In genomic region chr1:45863117-45863670, GRCh38 we compare ENCODE assay signal across 1 cellular context.
TF ChIP-seq lines count a peak whose summit lies in the region.

No MANE protein-coding gene starts in this region.

TF ChIP-seq in HepG2, 621 proteins besides CTCF, POLR2A, EP300 and RAD21 (continued from another document):
- TF ChIP-seq TRIM22 (IDR thresholded peaks at IDR 0.05) (no peak), ZBTB37 (CRISPR knock-in tag; IDR thresholded peaks at IDR 0.05) (no peak), KDM1A (CRISPR knock-in tag; IDR thresholded peaks at IDR 0.05) (no peak)
